15 cellular contexts compared by ENCODE assay signal in the genomic region with DNA sequence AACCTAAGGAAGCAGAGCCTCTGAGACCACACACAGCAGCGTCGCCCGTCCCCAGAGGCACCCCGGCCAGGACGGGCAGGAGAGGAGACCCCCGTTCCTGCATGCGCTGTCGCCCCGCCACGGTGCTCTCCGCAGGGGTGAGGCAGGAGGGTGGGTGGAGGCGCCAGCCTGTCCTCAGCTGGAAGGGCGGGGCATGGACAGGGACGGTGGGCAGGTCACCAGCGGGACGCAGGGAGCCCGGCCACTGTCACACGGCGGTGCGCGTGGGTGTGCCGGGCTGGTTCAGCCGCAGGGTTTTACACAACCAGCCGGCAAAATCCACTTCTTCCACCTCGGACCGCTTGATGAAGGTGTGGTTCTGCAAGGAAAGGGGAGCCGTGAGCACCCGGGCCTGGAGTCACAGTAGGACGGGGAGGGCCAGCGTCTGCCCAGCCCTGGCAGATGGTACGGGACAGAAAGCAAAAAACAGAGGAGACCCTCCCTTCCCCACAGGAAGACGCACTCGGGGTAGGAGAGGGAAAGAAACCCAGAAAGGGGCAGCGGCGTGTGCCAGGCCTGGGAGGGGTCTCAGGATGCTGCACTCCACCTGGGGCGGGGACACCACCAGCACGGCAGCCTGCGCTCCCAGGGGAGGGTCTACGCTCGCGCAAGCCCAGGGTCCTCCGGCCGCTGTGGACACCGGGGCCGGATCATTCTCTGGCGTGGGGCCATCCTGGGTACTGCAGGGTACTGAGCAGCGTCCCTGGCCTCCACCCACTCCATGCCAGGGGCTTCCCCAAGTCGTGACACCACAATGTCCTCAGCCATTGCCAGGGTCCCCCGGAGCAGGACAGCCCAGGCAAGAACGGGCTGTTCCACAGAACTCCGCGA. TPM values are rescaled to one million over a fixed set of nuclear protein-coding genes. Genes with fewer than 3 reads are reported as not detected.
DNase-seq lines count a peak whose midpoint lies in the region; ATAC-seq and TF ChIP-seq lines count a peak whose summit lies in the region.
"Had no signal": no experiment of that assay in that cellular context is flagged by ENCODE, and none has a peak within 500 bp of the region (broad histone marks: within the 10 kb centered on the region; RNA-seq: fewer than 3 reads in every experiment).

No MANE protein-coding gene starts in this region.

- no peak overlapping the region for H3K4me3 Mint-ChIP-seq in CD4-positive, CD25-positive, alpha-beta regulatory T cell
- H3K4me3 Mint-ChIP-seq in activated naive CD8-positive, alpha-beta T cell treated with anti-CD3 and anti-CD28 coated beads for 36 hours = peak overlapping the region; percentile 77
- no peak overlapping the region for H3K4me3 Mint-ChIP-seq in osteocyte (ENCODE audit: unreplicated experiment)

- H3K36me3 ChIP-seq in CD4-positive, CD25-positive, alpha-beta regulatory T cell (ENCODE audit: control insufficient read depth, insufficient read depth, low read length) = peaks cover 3% of the 10 kb centered on the region
- H3K36me3 ChIP-seq in H7 (replicated peaks; ENCODE audit: control insufficient read depth, insufficient read depth, low read length) (peaks cover 6% of the 10 kb centered on the region), colonic mucosa (no peaks in the 10 kb centered on the region)

- H3K9me3 ChIP-seq in CD4-positive, CD25-positive, alpha-beta regulatory T cell (ENCODE audit: control insufficient read depth in 2 of 2, low read length in 2 of 2) = no peaks in the 10 kb centered on the region
- H3K9me3 ChIP-seq in colonic mucosa = no peaks in the 10 kb centered on the region

- intact Hi-C loops in colonic mucosa (cut with DNase I) (no loop called here), posterior cingulate gyrus (cut with DNase I) (no loop called here)

- no peak for DNase-seq in CD4-positive, CD25-positive, alpha-beta regulatory T cell
- DNase-seq in H7 (peak; percentile 56), osteocyte (ENCODE audit: extremely low spot score, unreplicated experiment) (peak; percentile 80), colonic mucosa (no peak), NCI-H128 (lab: John Stamatoyannopoulos, UW; ENCODE audit: unreplicated experiment) (no peak), posterior cingulate gyrus (no peak)
- no peak for DNase-seq in activated naive CD8-positive, alpha-beta T cell treated with anti-CD3 and anti-CD28 coated beads for 36 hours
- DNase-seq: foreskin fibroblast; naive B cell; NCI-H2081 treated with DMSO at 0.1 percent for 48 hours; NCI-H774; stimulated activated CD4-positive, alpha-beta T cell treated with anti-CD3 and anti-CD28 coated beads, Interleukin-15, amount 100 ng/mL, for 24 hours had no signal

- H3K27me3 ChIP-seq in CD4-positive, CD25-positive, alpha-beta regulatory T cell (ENCODE audit: control insufficient read depth, insufficient read depth, low read length) = no peaks in the 10 kb centered on the region
- no peaks in the 10 kb centered on the region for H3K27me3 ChIP-seq in H7 (ENCODE audit: control insufficient read depth, insufficient read depth, low read length)
- no peaks in the 10 kb centered on the region for H3K27me3 ChIP-seq in colonic mucosa

- peaks cover 0 to 1% (median 0%) of the 10 kb centered on the region in 7 donors for H3K9me3 Mint-ChIP-seq in CD4-positive, CD25-positive, alpha-beta regulatory T cell
- H3K9me3 Mint-ChIP-seq in activated naive CD8-positive, alpha-beta T cell treated with anti-CD3 and anti-CD28 coated beads for 36 hours = no peaks in the 10 kb centered on the region
- H3K9me3 Mint-ChIP-seq in osteocyte (ENCODE audit: unreplicated experiment) = no peaks in the 10 kb centered on the region
- H3K9me3 Mint-ChIP-seq: naive B cell had no signal

- peak overlapping the region; percentile 38 to 89 (median 69) for H3K27ac Mint-ChIP-seq in CD4-positive, CD25-positive, alpha-beta regulatory T cell
- peak overlapping the region; percentile 92 for H3K27ac Mint-ChIP-seq in activated naive CD8-positive, alpha-beta T cell treated with anti-CD3 and anti-CD28 coated beads for 36 hours
- H3K27ac Mint-ChIP-seq in osteocyte (ENCODE audit: unreplicated experiment) = no peak overlapping the region

- no peak overlapping the region for H3K9ac ChIP-seq in colonic mucosa (ENCODE audit: low read depth in 2 of 2, low read length in 2 of 2)

- no peak for TF ChIP-seq CTCF in osteocyte (IDR thresholded peaks at IDR 0.05)
- no peak for TF ChIP-seq CTCF in colonic mucosa (IDR thresholded peaks at IDR 0.05)

- no peak for ATAC-seq in CD4-positive, CD25-positive, alpha-beta regulatory T cell (ENCODE audit: low read depth in 2 of 2)
- no peak for ATAC-seq in GM19397 (IDR thresholded peaks at IDR 0.05; ENCODE audit: unreplicated experiment)

- H3K27ac ChIP-seq in CD4-positive, CD25-positive, alpha-beta regulatory T cell (ENCODE audit: insufficient read depth, low read length, poor library complexity, severe bottlenecking) = no peak overlapping the region
- H3K27ac ChIP-seq in colonic mucosa = no peak overlapping the region
- H3K27ac ChIP-seq: C4-2B, SK-N-MC had no signal

- peaks cover 5% of the 10 kb centered on the region for H3K36me3 Mint-ChIP-seq in CD4-positive, CD25-positive, alpha-beta regulatory T cell
- H3K36me3 Mint-ChIP-seq in activated naive CD8-positive, alpha-beta T cell treated with anti-CD3 and anti-CD28 coated beads for 36 hours = peaks cover 17% of the 10 kb centered on the region
- H3K36me3 Mint-ChIP-seq in osteocyte (ENCODE audit: unreplicated experiment) = peaks cover 7% of the 10 kb centered on the region
- H3K36me3 Mint-ChIP-seq: naive B cell had no signal

- peaks cover 39% of the 10 kb centered on the region for H3K4me1 ChIP-seq in CD4-positive, CD25-positive, alpha-beta regulatory T cell (ENCODE audit: control insufficient read depth, insufficient read depth, low read length, poor library complexity, severe bottlenecking)
- peaks cover 21% of the 10 kb centered on the region for H3K4me1 ChIP-seq in colonic mucosa

- H3K4me1 Mint-ChIP-seq in CD4-positive, CD25-positive, alpha-beta regulatory T cell = peaks cover 4 to 45% (median 8%) of the 10 kb centered on the region in 4 donors
- H3K4me1 Mint-ChIP-seq in activated naive CD8-positive, alpha-beta T cell treated with anti-CD3 and anti-CD28 coated beads for 36 hours = peaks cover 34% of the 10 kb centered on the region
- H3K4me1 Mint-ChIP-seq in osteocyte (ENCODE audit: unreplicated experiment) = peaks cover 6% of the 10 kb centered on the region

- H3K4me3 ChIP-seq in CD4-positive, CD25-positive, alpha-beta regulatory T cell (ENCODE audit: low read depth, low read length) = no peak overlapping the region
- H3K4me3 ChIP-seq in H7 (ENCODE audit: insufficient read depth, low read depth, low read length) (no peak overlapping the region), colonic mucosa (no peak overlapping the region)
- H3K4me3 ChIP-seq: SK-N-MC had no signal

- H3K27me3 Mint-ChIP-seq in CD4-positive, CD25-positive, alpha-beta regulatory T cell = no peaks in the 10 kb centered on the region
- no peaks in the 10 kb centered on the region for H3K27me3 Mint-ChIP-seq in activated naive CD8-positive, alpha-beta T cell treated with anti-CD3 and anti-CD28 coated beads for 36 hours
- H3K27me3 Mint-ChIP-seq in osteocyte (ENCODE audit: unreplicated experiment) = no peaks in the 10 kb centered on the region
- H3K27me3 Mint-ChIP-seq: naive B cell had no signal

RNA-seq across cellular contexts. Expression of gene ZBTB7A, which starts 23.9 kb away (rescaled TPM):
- 50.5 TPM for total RNA-seq in CD4-positive, CD25-positive, alpha-beta regulatory T cell
- polyA plus RNA-seq in CD4-positive, CD25-positive, alpha-beta regulatory T cell = 10 to 100 TPM; 19.6 to 30.4 (median 23.7) TPM
- total RNA-seq in H7 (2014; rRNA removed; shearing (Covaris generic)) = 18.3 and 20.8 TPM in 2 replicates
- total RNA-seq in activated naive CD8-positive, alpha-beta T cell treated with anti-CD3 and anti-CD28 coated beads for 36 hours = 10 to 100 TPM; 34.9 to 35.9 TPM
- total RNA-seq in osteocyte (29.4 and 30.0 TPM in 2 replicates), colonic mucosa (100 to 1,000 TPM; 110 to 123 TPM)

RNA-seq across cellular contexts. Expression of gene MAP2K2, which starts 33.3 kb away (rescaled TPM):
- total RNA-seq in CD4-positive, CD25-positive, alpha-beta regulatory T cell = 98.2 TPM
- 10 to 100 TPM; 38.5 to 70.2 (median 56.6) TPM for polyA plus RNA-seq in CD4-positive, CD25-positive, alpha-beta regulatory T cell
- total RNA-seq in H7 (2014; rRNA removed; shearing (Covaris generic)) = 221 and 226 TPM in 2 replicates
- 100 to 1,000 TPM; 120 to 121 TPM for total RNA-seq in activated naive CD8-positive, alpha-beta T cell treated with anti-CD3 and anti-CD28 coated beads for 36 hours
- total RNA-seq in osteocyte (174 and 182 TPM in 2 replicates), colonic mucosa (100 to 1,000 TPM; 211 to 260 TPM)

Comparison
In these comparisons a context has a peak if more than half of its experiments do, and no peak if none do; other contexts are left out.
1. DNase-seq: peak in H7 (single experiment) and osteocyte (single experiment); none in CD4-positive, CD25-positive, alpha-beta regulatory T cell (0 of 3), activated naive CD8-positive, alpha-beta T cell treated with anti-CD3 and anti-CD28 coated beads for 36 hours (single experiment), colonic mucosa (single experiment), NCI-H128 (single experiment) and posterior cingulate gyrus (0 of 10).